In genomic region chr7:41689815-41690214, GRCh38 we compare ENCODE assay signal across 20 cellular contexts. TPM values are rescaled to one million over a fixed set of nuclear protein-coding genes. Genes with fewer than 3 reads are reported as not detected.
DNase-seq lines count a peak whose midpoint lies in the region; ATAC-seq, FAIRE-seq and TF ChIP-seq lines count a peak whose summit lies in the region.
"Had no signal": no experiment of that assay in that cellular context is flagged by ENCODE, and none has a peak within 500 bp of the region (broad histone marks: within the 10 kb centered on the region; RNA-seq: fewer than 3 reads in every experiment).

No MANE protein-coding gene starts in this region.

- TF ChIP-seq EP300 in SK-N-SH (IDR thresholded peaks at IDR 0.05; ENCODE audit: borderline replicate concordance in 1 of 2, low read depth in 1 of 2, low read length in 1 of 2) = no peak

- no peak for TF ChIP-seq RAD21 in SK-N-SH (IDR thresholded peaks at IDR 0.05; ENCODE audit: low read length)

- peaks cover 61% of the 10 kb centered on the region for H3K36me3 Mint-ChIP-seq in chondrocyte (ENCODE audit: low read depth)

- no peak for TF ChIP-seq CTCF in SK-N-SH (IDR thresholded peaks at IDR 0.05)
- TF ChIP-seq CTCF in chondrocyte (IDR thresholded peaks at IDR 0.05) = peak; percentile 20
- TF ChIP-seq CTCF in osteoblast (IDR thresholded peaks at IDR 0.05; ENCODE audit: extremely low read depth, low read depth, low read length) = no peak
- no peak for TF ChIP-seq CTCF in heart right ventricle (IDR thresholded peaks at IDR 0.05)
- TF ChIP-seq CTCF in mammary epithelial cell (conservative IDR thresholded peaks at IDR 0.05 in 1 of 2, IDR thresholded peaks at IDR 0.05 in 1 of 2; ENCODE audit: extremely low read depth in 1 of 2, insufficient read depth in 1 of 2, low read depth in 1 of 2, low read length in 2 of 2) = no peak

- H2AFZ ChIP-seq in SK-N-SH (ENCODE audit: low read depth) (no peak overlapping the region), osteoblast (ENCODE audit: low read length) (no peak overlapping the region), mammary epithelial cell (ENCODE audit: low read depth, low read length) (no peak overlapping the region)

- H3K4me3 ChIP-seq in SK-N-SH (ENCODE audit: low read depth in 2 of 2, low read length in 1 of 2) = no peak overlapping the region
- H3K4me3 ChIP-seq in osteoblast (ENCODE audit: insufficient read depth, low read length) = no peak overlapping the region
- H3K4me3 ChIP-seq in heart right ventricle = no peak overlapping the region
- H3K4me3 ChIP-seq in mammary epithelial cell (replicated peaks in 1 of 3; ENCODE audit: insufficient read depth in 1 of 3, low read depth in 2 of 3, low read length in 3 of 3) = no peak overlapping the region
- H3K4me3 ChIP-seq: A549, HAP-1 had no signal

- H3K4me1 Mint-ChIP-seq in chondrocyte (ENCODE audit: low read depth) = peaks cover 83% of the 10 kb centered on the region

- ATAC-seq in SK-N-SH treated with all-trans-retinoic acid at 6 μM for 48 hours = no peak; the same call in 2 of the 3 replicates
- no peak for ATAC-seq in heart right ventricle
- ATAC-seq: A549 had no signal

- intact Hi-C loops in heart right ventricle (cut with DNase I) (loop anchor here in 3 of 10 donors (10.0 kb wide), 3 partner anchors 645 to 1365 kb away; no protein-coding TSS in a partner anchor), mammary epithelial cell (cut with micrococcal nuclease) (no loop called here)

- H3K27me3 ChIP-seq in SK-N-SH (ENCODE audit: insufficient read depth) (no peaks in the 10 kb centered on the region), osteoblast (ENCODE audit: insufficient read depth, low read length) (no peaks in the 10 kb centered on the region), heart right ventricle (peaks cover 0 to 5% (median 0%) of the 10 kb centered on the region in 7 donors), mammary epithelial cell (ENCODE audit: insufficient read depth, low read length) (no peaks in the 10 kb centered on the region)

- peak overlapping the region; percentile 90 for H3K27ac Mint-ChIP-seq in chondrocyte (ENCODE audit: unreplicated experiment)
- H3K27ac Mint-ChIP-seq: CD4-positive, alpha-beta T cell had no signal

- dilution Hi-C loops in mammary epithelial cell (cut with HindIII; ENCODE audit: low sequenced_read_pairs) = no loop called here

- H3K9me3 ChIP-seq in SK-N-SH = no peaks in the 10 kb centered on the region
- no peaks in the 10 kb centered on the region for H3K9me3 ChIP-seq in osteoblast (ENCODE audit: low read depth, low read length)
- no peaks in the 10 kb centered on the region for H3K9me3 ChIP-seq in heart right ventricle
- H3K9me3 ChIP-seq in mammary epithelial cell (replicated peaks; ENCODE audit: insufficient read depth, low read length) = no peaks in the 10 kb centered on the region
- H3K9me3 ChIP-seq: A549, Caco-2, HAP-1 had no signal

- H4K20me1 ChIP-seq in SK-N-SH (ENCODE audit: insufficient read depth) (peaks cover 70% of the 10 kb centered on the region), osteoblast (ENCODE audit: insufficient read depth, low read length) (peaks cover 76% of the 10 kb centered on the region), mammary epithelial cell (ENCODE audit: insufficient read depth, low read length) (no peaks in the 10 kb centered on the region)

- H3K27ac ChIP-seq in SK-N-SH (ENCODE audit: low read depth in 2 of 2, low read length in 1 of 2) (peak overlapping the region in 1 of 2 experiments; percentile 44; a peak in 1 of 4 replicates), osteoblast (ENCODE audit: low read depth, low read length) (peak overlapping the region; percentile 40), heart right ventricle (no peak overlapping the region), mammary epithelial cell (ENCODE audit: insufficient read depth, low read depth, low read length) (no peak overlapping the region)
- H3K27ac ChIP-seq: 22Rv1, A549, C4-2B had no signal

- no peaks in the 10 kb centered on the region for H3K9me3 Mint-ChIP-seq in chondrocyte (ENCODE audit: low read depth)
- H3K9me3 Mint-ChIP-seq: CD4-positive, alpha-beta T cell had no signal

- H3K9ac ChIP-seq in SK-N-SH = no peak overlapping the region
- no peak overlapping the region for H3K9ac ChIP-seq in mammary epithelial cell (ENCODE audit: insufficient read depth, low read length)

- H3K4me3 Mint-ChIP-seq in chondrocyte (ENCODE audit: unreplicated experiment) = peak overlapping the region; percentile 8
- H3K4me3 Mint-ChIP-seq: CD4-positive, alpha-beta T cell had no signal

- H3K4me2 ChIP-seq in SK-N-SH = no peak overlapping the region
- H3K4me2 ChIP-seq in osteoblast (ENCODE audit: insufficient read depth, low read length) = no peak overlapping the region
- no peak overlapping the region for H3K4me2 ChIP-seq in mammary epithelial cell (ENCODE audit: insufficient read depth, low read depth, low read length)
- H3K4me2 ChIP-seq: A549 had no signal

- POLR2A ChIA-PET in SK-N-SH (lab: Yijun Ruan, JAX) = no interaction called here

- H3K4me1 ChIP-seq in SK-N-SH (ENCODE audit: control insufficient read depth in 1 of 2, insufficient read depth in 2 of 2, low read depth in 1 of 2, low read length in 1 of 2) = peaks cover 12 to 24% of the 10 kb centered on the region in 2 experiments; a peak in 3 of 4 replicates
- peaks cover 56% of the 10 kb centered on the region for H3K4me1 ChIP-seq in osteoblast (ENCODE audit: insufficient read depth, low read length)
- H3K4me1 ChIP-seq in heart right ventricle = peaks cover 0 to 40% (median 17%) of the 10 kb centered on the region in 9 donors
- peaks cover 2% of the 10 kb centered on the region for H3K4me1 ChIP-seq in mammary epithelial cell (ENCODE audit: insufficient read depth, low read length)
- H3K4me1 ChIP-seq: A549, HAP-1 had no signal

- H3K79me2 ChIP-seq in SK-N-SH (ENCODE audit: insufficient read depth) (peaks cover 72% of the 10 kb centered on the region), osteoblast (ENCODE audit: insufficient read depth, low read length) (peaks cover 58% of the 10 kb centered on the region), mammary epithelial cell (ENCODE audit: insufficient read depth, low read length) (peaks cover 73% of the 10 kb centered on the region)

- CTCF ChIA-PET in SK-N-SH (lab: Yijun Ruan, JAX) (interaction anchor here (0.6 kb wide), 1 partner anchor 39 kb away, joined by 3 read pairs; no protein-coding TSS in a partner anchor), mammary epithelial cell (lab: Charles Lee; ENCODE audit: low non-redundant PET) (no interaction called here)

- FAIRE-seq in urothelium cell line (lab: Jason Lieb, UNC) = peak; percentile 81
- FAIRE-seq: A549 had no signal

- DNase-seq in SK-N-SH = no peak
- DNase-seq in chondrocyte (ENCODE audit: low spot score) = no peak
- no peak for DNase-seq in osteoblast (ENCODE audit: insufficient read length, low spot score, missing footprints)
- no peak for DNase-seq in urothelium cell line (ENCODE audit: low spot score)
- no peak for DNase-seq in NCI-H69 (lab: John Stamatoyannopoulos, UW)
- DNase-seq in heart right ventricle = no peak
- no peak for DNase-seq in mammary epithelial cell
- DNase-seq: AML-193; Caco-2; CD4-positive, alpha-beta T cell; DMS153; DMS79 treated with DMSO at 0.1 percent for 48 hours; GF-D8; GOT3 had no signal

- WGBS in SK-N-SH (ENCODE audit: low lambda C conversion rate) = 93% methylated on average over 16 of the region's 16 CpGs
- 91 to 96% methylated on average over 16 of the region's 16 CpGs for WGBS in heart right ventricle, 2 donors
- WGBS in mammary epithelial cell (ENCODE audit: low coverage, missing lambda C conversion rate) = 100% methylated on average over 10 of the region's 16 CpGs

- peaks cover 97% of the 10 kb centered on the region for H3F3A ChIP-seq in SK-N-SH (replicated peaks; ENCODE audit: insufficient read depth)

- no peaks in the 10 kb centered on the region for H3K9me2 ChIP-seq in SK-N-SH

- peaks cover 91 to 96% of the 10 kb centered on the region in 2 experiments for H3K36me3 ChIP-seq in SK-N-SH (replicated peaks in 1 of 2; ENCODE audit: control insufficient read depth in 1 of 2, insufficient read depth in 2 of 2, low read length in 1 of 2)
- H3K36me3 ChIP-seq in osteoblast (ENCODE audit: insufficient read depth, low read length) = peaks cover 82% of the 10 kb centered on the region
- H3K36me3 ChIP-seq in heart right ventricle = peaks cover 0 to 10% (median 0%) of the 10 kb centered on the region in 9 donors
- peaks cover 66% of the 10 kb centered on the region for H3K36me3 ChIP-seq in mammary epithelial cell (ENCODE audit: insufficient read depth, low read length)
- H3K36me3 ChIP-seq: HAP-1 had no signal

- no TSS peak for BruUV-seq in mammary epithelial cell (replicated peaks; lab: Mats Ljungman, UMichigan)

- no peaks in the 10 kb centered on the region for H3K27me3 Mint-ChIP-seq in chondrocyte (ENCODE audit: low read depth)

- in situ Hi-C loops in mammary epithelial cell (cut with MboI; ENCODE audit: low sequenced_read_pairs in 2 of 2) = loop anchor here in 1 of 2 donors (10.0 kb wide), 1 partner anchor 575 kb away; no protein-coding TSS in a partner anchor

TF ChIP-seq in SK-N-SH, 30 proteins besides CTCF, POLR2A, EP300 and RAD21:
- no peak for TF ChIP-seq FOXJ3 (CRISPR knock-in tag; IDR thresholded peaks at IDR 0.05)
- peak; percentile 12; the same call in 1 of the 2 replicates for TF ChIP-seq POLR2AphosphoS5 (IDR thresholded peaks at IDR 0.05; ENCODE audit: low read depth, low read length)

TF ChIP-seq in SK-N-SH treated with all-trans-retinoic acid at 6 μM for 48 hours, 23 proteins besides CTCF, POLR2A, EP300 and RAD21 (continues in another document):
- no peak for TF ChIP-seq ISL1 (CRISPR knock-in tag; IDR thresholded peaks at IDR 0.05)
- TF ChIP-seq RARB (CRISPR knock-in tag; IDR thresholded peaks at IDR 0.05) = no peak

RNA-seq across cellular contexts. Expression of gene INHBA, which starts 13.1 kb away (rescaled TPM):
- 81.0 and 110 TPM in 2 replicates for polyA plus RNA-seq in SK-N-SH (2012; rRNA removed)
- polyA plus RNA-seq in SK-N-SH (2012; cell fraction: cytosol; rRNA removed) = 68.9 and 78.0 TPM in 2 replicates
- polyA plus RNA-seq in SK-N-SH (2012; cell fraction: nucleus; rRNA removed) = 100 and 120 TPM in 2 replicates
- total RNA-seq in chondrocyte = 581 to 610 TPM (median 601 TPM) in 3 replicates
- total RNA-seq in osteoblast = 97.8 and 107 TPM in 2 replicates
- total RNA-seq in heart right ventricle = 10 to 100 TPM in 1 of 10 donors, 1 to 10 TPM in 8, under 1 TPM in 1; 0.51 to 26.1 (median 4.4) TPM
- polyA plus RNA-seq in heart right ventricle = 1 to 10 TPM in 1 of 2 donors, under 1 TPM in 1; 0.41 to 2.7 TPM
- total RNA-seq in mammary epithelial cell = 100 to 1,000 TPM in 1 of 2 donors, 10 to 100 TPM in 1; 58.8 to 147 TPM
- 58.2 TPM for polyA plus RNA-seq in mammary epithelial cell
- 180 TPM for polyA minus RNA-seq in mammary epithelial cell
- total RNA-seq: CD4-positive, alpha-beta T cell; HT-29 had no signal
